8 cellular contexts compared by ENCODE assay signal in the genomic region with DNA sequence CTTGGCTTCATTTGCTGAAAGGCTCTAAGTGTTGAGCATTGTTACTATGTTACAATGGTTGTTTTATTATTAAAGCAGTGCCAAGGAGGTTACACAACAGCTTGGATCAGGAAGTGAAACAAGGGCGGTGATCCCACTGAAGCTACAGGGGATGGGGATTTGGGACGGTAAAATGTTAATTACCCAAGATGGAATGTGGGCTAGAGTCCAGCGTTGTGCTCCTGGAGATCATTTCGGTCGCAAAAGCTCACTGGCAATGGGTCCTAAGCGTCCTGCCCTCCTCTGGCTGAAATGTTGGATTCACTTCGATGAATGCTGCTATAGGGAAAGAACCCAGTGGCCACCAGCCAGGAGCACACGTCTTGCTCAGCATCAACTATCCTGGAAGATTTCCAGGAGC. TPM values are rescaled to one million over a fixed set of nuclear protein-coding genes. Genes with fewer than 3 reads are reported as not detected.
DNase-seq lines count a peak whose midpoint lies in the region; ATAC-seq and TF ChIP-seq lines count a peak whose summit lies in the region.

No MANE protein-coding gene starts in this region.

- no peak for ATAC-seq in stimulated activated naive CD8-positive, alpha-beta T cell treated with anti-CD3 and anti-CD28 coated beads, Interleukin-15, Interleukin-2, amounts not matched to agents 100 U/mL and 50 U/mL, for 24 hours
- no peak for ATAC-seq in GM18907 (IDR thresholded peaks at IDR 0.05; ENCODE audit: unreplicated experiment)

- H4K91ac ChIP-seq in mesenchymal stem cell (ENCODE audit: low read length), result no peak overlapping the region

- 89% methylated on average over 8 of the region's 8 CpGs for WGBS in mesenchymal stem cell

- H3K79me1 ChIP-seq in mesenchymal stem cell (replicated peaks; ENCODE audit: low read length, poor library complexity, severe bottlenecking), result peaks cover 8% of the 10 kb centered on the region

- TF ChIP-seq CTCF in ascending aorta (IDR thresholded peaks at IDR 0.05), result no peak

- H3K4me3 Mint-ChIP-seq in stimulated activated naive CD8-positive, alpha-beta T cell treated with anti-CD3 and anti-CD28 coated beads, Interleukin-15, Interleukin-2, amounts not matched to agents 100 ng/mL and 50 ng/mL, for 24 hours, result peak overlapping the region; percentile 98

- H2AK5ac ChIP-seq in mesenchymal stem cell (ENCODE audit: low read length, severe bottlenecking), result no peak overlapping the region

- H3K9me3 Mint-ChIP-seq in stimulated activated naive CD8-positive, alpha-beta T cell treated with anti-CD3 and anti-CD28 coated beads, Interleukin-15, Interleukin-2, amounts not matched to agents 100 ng/mL and 50 ng/mL, for 24 hours, result no peaks in the 10 kb centered on the region

- H2BK120ac ChIP-seq in mesenchymal stem cell (ENCODE audit: low read depth, low read length), result no peak overlapping the region

- no peaks in the 10 kb centered on the region for H3K36me3 ChIP-seq in ascending aorta
- no peaks in the 10 kb centered on the region for H3K36me3 ChIP-seq in mesenchymal stem cell (ENCODE audit: control insufficient read depth in 1 of 2, insufficient read depth in 2 of 2, low read depth in 1 of 2, low read length in 2 of 2)

- no peak overlapping the region for H3K4me2 ChIP-seq in mesenchymal stem cell (ENCODE audit: low read length, poor library complexity, severe bottlenecking)

- no peak overlapping the region for H2BK5ac ChIP-seq in mesenchymal stem cell (ENCODE audit: low read depth, low read length, poor library complexity, severe bottlenecking)

- no peak overlapping the region for H3K14ac ChIP-seq in mesenchymal stem cell (ENCODE audit: low read length in 2 of 2)

- no peak overlapping the region for H2BK15ac ChIP-seq in mesenchymal stem cell (ENCODE audit: low read depth, poor library complexity, severe bottlenecking)

- peak overlapping the region; percentile 100 for H3K27ac Mint-ChIP-seq in stimulated activated naive CD8-positive, alpha-beta T cell treated with anti-CD3 and anti-CD28 coated beads, Interleukin-15, Interleukin-2, amounts not matched to agents 100 ng/mL and 50 ng/mL, for 24 hours

- intact Hi-C loops in ascending aorta (cut with DNase I), result no loop called here

- H3K27ac ChIP-seq in ascending aorta, result peak overlapping the region; percentile 85 to 93
- H3K27ac ChIP-seq in mesenchymal stem cell (ENCODE audit: low read length, poor library complexity, severe bottlenecking), result no peak overlapping the region

- H3K4ac ChIP-seq in mesenchymal stem cell (ENCODE audit: low read depth in 1 of 2, low read length in 2 of 2), result no peak overlapping the region

- H3K4me1 ChIP-seq in ascending aorta (peaks cover 0 to 8% of the 10 kb centered on the region in 2 donors), mesenchymal stem cell (ENCODE audit: control insufficient read depth, insufficient read depth, low read depth, low read length) (peaks cover 5% of the 10 kb centered on the region)

- no peak overlapping the region for H4K8ac ChIP-seq in mesenchymal stem cell (ENCODE audit: low read length)

- DNase-seq in stimulated activated naive CD8-positive, alpha-beta T cell treated with anti-CD3 and anti-CD28 coated beads, Interleukin-15, Interleukin-2, amounts not matched to agents 100 U/mL and 50 U/mL, for 24 hours, result no peak
- DNase-seq in ascending aorta (ENCODE audit: low spot score in 2 of 2) (peak in 1 of 2 donors; percentile 69), mesenchymal stem cell (no peak), NCI-H2227 (lab: John Stamatoyannopoulos, UW; ENCODE audit: unreplicated experiment) (no peak), AML-193 (lab: John Stamatoyannopoulos, UW) (no peak), HuH-7 (ENCODE audit: low spot score) (no peak)

- H3K9me3 ChIP-seq in ascending aorta (no peaks in the 10 kb centered on the region), mesenchymal stem cell (ENCODE audit: control insufficient read depth, low read length) (no peaks in the 10 kb centered on the region)

- H3K36me3 Mint-ChIP-seq in stimulated activated naive CD8-positive, alpha-beta T cell treated with anti-CD3 and anti-CD28 coated beads, Interleukin-15, Interleukin-2, amounts not matched to agents 100 ng/mL and 50 ng/mL, for 24 hours (ENCODE audit: low read depth), result peaks cover 5% of the 10 kb centered on the region

- no peaks in the 10 kb centered on the region for H3K27me3 ChIP-seq in ascending aorta
- peaks cover 14 to 43% of the 10 kb centered on the region in 2 experiments for H3K27me3 ChIP-seq in mesenchymal stem cell (ENCODE audit: control insufficient read depth in 1 of 2, insufficient read depth in 1 of 2, low read length in 2 of 2)

- no peak overlapping the region for H2AFZ ChIP-seq in mesenchymal stem cell (ENCODE audit: low read depth, low read length)

- H3K23ac ChIP-seq in mesenchymal stem cell (ENCODE audit: low read length in 2 of 2), result no peak overlapping the region

- no peak overlapping the region for H2BK12ac ChIP-seq in mesenchymal stem cell (ENCODE audit: low read length in 2 of 2)

- peak overlapping the region; percentile 92 for H3K9ac ChIP-seq in mesenchymal stem cell (ENCODE audit: low read length)

- peaks cover 43% of the 10 kb centered on the region for H3K4me1 Mint-ChIP-seq in stimulated activated naive CD8-positive, alpha-beta T cell treated with anti-CD3 and anti-CD28 coated beads, Interleukin-15, Interleukin-2, amounts not matched to agents 100 ng/mL and 50 ng/mL, for 24 hours (ENCODE audit: low read depth)

- H3K4me3 ChIP-seq in ascending aorta, result peak overlapping the region; percentile 91 to 96
- peak overlapping the region in 1 of 2 experiments; percentile 86 for H3K4me3 ChIP-seq in mesenchymal stem cell (ENCODE audit: insufficient read depth in 1 of 2, low read depth in 1 of 2, low read length in 2 of 2)

- no peak overlapping the region for H3K18ac ChIP-seq in mesenchymal stem cell (ENCODE audit: low read depth in 1 of 2, low read length in 2 of 2)

- H3K27me3 Mint-ChIP-seq in stimulated activated naive CD8-positive, alpha-beta T cell treated with anti-CD3 and anti-CD28 coated beads, Interleukin-15, Interleukin-2, amounts not matched to agents 100 ng/mL and 50 ng/mL, for 24 hours, result peaks cover 4% of the 10 kb centered on the region

RNA-seq across cellular contexts. Expression of a gene that starts 48.3 kb away (rescaled TPM):
- total RNA-seq in ascending aorta, result not detected
- polyA plus RNA-seq in mesenchymal stem cell (2013, experiment 1 of 2), result 0.06 TPM
- 0.05 TPM for polyA plus RNA-seq in mesenchymal stem cell (2013, experiment 2 of 2)
